Comparison of ENCODE assay signal across 5 cellular contexts in the genomic region with DNA sequence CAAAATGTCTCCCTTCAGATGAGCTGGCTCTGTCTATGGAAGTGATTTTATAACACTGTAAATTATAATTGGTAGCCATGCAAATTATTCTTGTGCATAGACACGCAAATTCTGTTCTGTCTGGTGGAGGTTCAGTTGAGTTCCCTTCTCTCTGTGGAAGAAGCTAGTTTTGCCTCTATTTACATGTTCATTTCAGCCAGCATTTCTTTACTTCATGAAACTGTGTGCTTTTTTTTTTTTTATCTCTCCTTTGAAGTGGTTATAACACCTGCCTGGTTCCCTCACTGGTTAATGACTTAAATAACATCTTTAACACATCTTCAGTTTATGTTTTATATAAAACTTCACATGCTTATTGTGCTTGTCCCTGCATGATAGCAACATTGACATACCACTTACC.
"Had no signal": no experiment of that assay in that cellular context is flagged by ENCODE, and none has a peak within 500 bp of the region (broad histone marks: within the 10 kb centered on the region; RNA-seq: fewer than 3 reads in every experiment).

No MANE protein-coding gene starts in this region.

- H3K4me3 ChIP-seq: GM23338 had no signal

- ATAC-seq: GM23338 had no signal

- H2AFZ ChIP-seq: GM23338 had no signal

- H3K4me2 ChIP-seq: GM23338 had no signal

- DNase-seq: H9, HCEC 1CT, IMR-90, KBM-7 had no signal
